In genomic region chr9:105694848-105695581, GRCh38 we compare ENCODE assay signal across 8 cellular contexts. TPM values are rescaled to one million over a fixed set of nuclear protein-coding genes. Genes with fewer than 3 reads are reported as not detected.
DNase-seq lines count a peak whose midpoint lies in the region; ATAC-seq and TF ChIP-seq lines count a peak whose summit lies in the region.

No MANE protein-coding gene starts in this region.

- intact Hi-C loops in testis (cut with DNase I; ENCODE audit: low total_unique reads) = no loop called here

- CTCF ChIA-PET in RWPE1 (lab: Yijun Ruan, JAX) = interaction anchor here (1.0 kb wide), 1 partner anchor 23 kb away, joined by 3 read pairs; no protein-coding TSS in a partner anchor

- H3K36me3 ChIP-seq in neutrophil (no peaks in the 10 kb centered on the region), testis (ENCODE audit: low read depth, missing control alignments) (no peaks in the 10 kb centered on the region)

- peak overlapping the region; percentile 57 for H3K27ac ChIP-seq in RWPE1
- peak overlapping the region; percentile 39 for H3K27ac ChIP-seq in neutrophil
- peak overlapping the region; percentile 76 to 89 for H3K27ac ChIP-seq in testis

- H3K4me1 ChIP-seq in neutrophil (ENCODE audit: control insufficient read depth in 1 of 2, insufficient read depth in 1 of 2, low read depth in 1 of 2, low read length in 1 of 2) (peaks cover 18 to 21% of the 10 kb centered on the region in 2 experiments), testis (peaks cover 5% of the 10 kb centered on the region)

- POLR2A ChIA-PET in RWPE1 (lab: Yijun Ruan, JAX; ENCODE audit: low non-redundant PET) = no interaction called here

- peak overlapping the region; percentile 79 to 81 for H3K4me3 ChIP-seq in neutrophil (ENCODE audit: low read depth in 1 of 2, low read length in 1 of 2)
- H3K4me3 ChIP-seq in testis = peak overlapping the region; percentile 85 to 92

- peak; percentile 29 for ATAC-seq in GM19468 (IDR thresholded peaks at IDR 0.05; ENCODE audit: extremely low read depth, unreplicated experiment)

- WGBS in testis, 2 donors = 2 to 5% methylated on average over 8 to 37 of the region's 42 CpGs

- DNase-seq in COLO829 (ENCODE audit: low spot score) (peak; percentile 45), HK-2 (ENCODE audit: unreplicated experiment) (peak; percentile 68), RWPE1 (ENCODE audit: low spot score) (peak; percentile 71), activated gamma-delta T cell treated with Interleukin-2 at 50 U/mL for 16 hours (peak; percentile 29), germinal center (ENCODE audit: low spot score) (peak; percentile 62), testis (peak; percentile 81)

- TF ChIP-seq CTCF in RWPE1 (conservative IDR thresholded peaks at IDR 0.05; ENCODE audit: low read depth) (no peak), neutrophil (IDR thresholded peaks at IDR 0.05) (no peak), testis (IDR thresholded peaks at IDR 0.05) (no peak)

- H3K9me3 ChIP-seq in neutrophil (no peaks in the 10 kb centered on the region), testis (no peaks in the 10 kb centered on the region)

- no peak for TF ChIP-seq POLR2A in testis (IDR thresholded peaks at IDR 0.05)

- H3K27me3 ChIP-seq in neutrophil = peaks cover 30% of the 10 kb centered on the region
- H3K27me3 ChIP-seq in testis = no peaks in the 10 kb centered on the region

RNA-seq across cellular contexts. Expression of gene TMEM38B, which starts 0.7 kb away (rescaled TPM):
- total RNA-seq in testis = 10 to 100 TPM; 22.4 to 29.9 TPM
- 55.0 TPM for polyA plus RNA-seq in testis (ENCODE audit: insufficient read depth, low read depth, low replicate concordance)

RNA-seq across cellular contexts. Expression of gene TAL2, which starts 32.8 kb away (rescaled TPM):
- not detected for total RNA-seq in testis
- 0.78 TPM for polyA plus RNA-seq in testis (ENCODE audit: insufficient read depth, low read depth, low replicate concordance)

Comparison
In these comparisons a context has a peak if more than half of its experiments do, and no peak if none do; other contexts are left out.
1. Peak in every context shown above with its lines: DNase-seq, ATAC-seq, H3K4me3 ChIP-seq and H3K27ac ChIP-seq.
2. DNase-seq: peak in every context shown above with its lines; median percentile 81 in testis; 71 in RWPE1; 68 in HK-2; 62 in germinal center; 45 in COLO829; 29 in activated gamma-delta T cell treated with Interleukin-2 at 50 U/mL for 16 hours.